In the genomic region with DNA sequence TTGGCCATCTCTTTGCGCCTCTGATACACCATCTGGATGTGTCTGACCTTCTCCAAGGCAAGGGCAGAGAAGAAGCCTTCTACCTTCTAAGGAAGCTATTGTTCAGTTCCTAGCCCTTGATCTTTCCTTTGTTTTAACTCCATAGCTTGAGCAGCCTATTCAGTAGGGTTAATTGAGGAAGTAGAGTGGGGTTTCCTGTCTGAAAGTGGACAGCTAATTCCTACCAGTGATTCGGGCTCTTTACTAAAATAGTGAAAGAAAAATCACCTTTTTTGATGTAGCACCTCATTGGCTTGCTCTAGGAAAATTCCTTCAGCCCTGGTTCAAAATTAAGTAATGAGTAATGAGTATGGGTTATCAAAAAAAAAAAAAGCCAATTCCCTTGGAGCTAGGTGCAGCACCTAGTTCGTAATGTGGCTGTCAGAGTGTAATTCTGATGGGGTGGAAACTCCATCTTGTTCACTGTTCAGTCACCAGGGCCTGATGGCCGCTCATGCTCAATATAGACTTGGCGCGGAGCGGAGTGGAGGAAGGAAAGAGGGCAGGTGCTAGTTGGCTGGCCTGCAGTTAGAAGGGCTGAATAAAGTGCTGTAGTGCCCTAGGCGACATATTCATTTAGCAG, we compare ENCODE assay signal across 1 cellular context.
TF ChIP-seq lines count a peak whose summit lies in the region.

No MANE protein-coding gene starts in this region.

TF ChIP-seq in HepG2, 621 proteins besides CTCF, POLR2A, EP300 and RAD21 (continued from another document):
- TF ChIP-seq, protein P1, sequence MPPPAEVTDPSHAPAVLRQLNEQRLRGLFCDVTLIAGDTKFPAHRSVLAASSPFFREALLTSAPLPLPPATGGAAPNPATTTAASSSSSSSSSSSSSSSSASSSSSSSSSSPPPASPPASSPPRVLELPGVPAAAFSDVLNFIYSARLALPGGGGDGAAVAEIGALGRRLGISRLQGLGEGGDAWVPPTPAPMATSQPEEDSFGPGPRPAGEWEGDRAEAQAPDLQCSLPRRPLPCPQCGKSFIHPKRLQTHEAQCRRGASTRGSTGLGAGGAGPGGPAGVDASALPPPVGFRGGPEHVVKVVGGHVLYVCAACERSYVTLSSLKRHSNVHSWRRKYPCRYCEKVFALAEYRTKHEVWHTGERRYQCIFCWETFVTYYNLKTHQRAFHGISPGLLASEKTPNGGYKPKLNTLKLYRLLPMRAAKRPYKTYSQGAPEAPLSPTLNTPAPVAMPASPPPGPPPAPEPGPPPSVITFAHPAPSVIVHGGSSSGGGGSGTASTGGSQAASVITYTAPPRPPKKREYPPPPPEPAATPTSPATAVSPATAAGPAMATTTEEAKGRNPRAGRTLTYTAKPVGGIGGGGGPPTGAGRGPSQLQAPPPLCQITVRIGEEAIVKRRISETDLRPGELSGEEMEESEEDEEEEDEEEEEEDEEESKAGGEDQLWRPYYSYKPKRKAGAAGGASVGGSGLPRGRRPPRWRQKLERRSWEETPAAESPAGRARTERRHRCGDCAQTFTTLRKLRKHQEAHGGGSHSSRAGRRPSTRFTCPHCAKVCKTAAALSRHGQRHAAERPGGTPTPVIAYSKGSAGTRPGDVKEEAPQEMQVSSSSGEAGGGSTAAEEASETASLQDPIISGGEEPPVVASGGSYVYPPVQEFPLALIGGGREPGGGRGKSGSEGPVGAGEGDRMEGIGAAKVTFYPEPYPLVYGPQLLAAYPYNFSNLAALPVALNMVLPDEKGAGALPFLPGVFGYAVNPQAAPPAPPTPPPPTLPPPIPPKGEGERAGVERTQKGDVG (CRISPR knock-in tag; IDR thresholded peaks at IDR 0.05; ENCODE audit: borderline replicate concordance) = no peak
TF ChIP-seq in HepG2: peak in this region for 0.
